ENCODE assay signal across 19 cellular contexts in the genomic region with DNA sequence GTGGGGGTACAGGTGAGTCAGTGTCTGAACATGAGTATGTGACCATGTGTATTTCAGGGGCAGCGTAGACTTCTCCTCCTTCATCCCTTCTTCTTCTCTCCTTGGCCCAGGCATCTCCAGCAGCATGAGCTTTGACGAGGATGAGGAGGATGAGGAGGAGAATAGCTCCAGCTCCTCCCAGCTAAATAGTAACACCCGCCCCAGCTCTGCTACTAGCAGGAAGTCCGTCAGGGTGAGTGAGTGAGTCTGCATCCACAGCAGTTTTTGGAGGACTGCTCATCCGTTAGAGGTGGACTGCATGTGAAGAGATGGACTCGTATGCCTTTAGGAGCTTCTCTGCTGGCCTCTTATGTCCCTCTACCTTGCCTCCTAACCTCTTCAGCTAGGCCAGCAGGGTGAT. TPM values are rescaled to one million over a fixed set of nuclear protein-coding genes. Genes with fewer than 3 reads are reported as not detected.
DNase-seq lines count a peak whose midpoint lies in the region; ATAC-seq and TF ChIP-seq lines count a peak whose summit lies in the region.
"Had no signal": no experiment of that assay in that cellular context is flagged by ENCODE, and none has a peak within 500 bp of the region (broad histone marks: within the 10 kb centered on the region; RNA-seq: fewer than 3 reads in every experiment).

No MANE protein-coding gene starts in this region.

- no peak for TF ChIP-seq CTCF in GM10248 (IDR thresholded peaks at IDR 0.05; ENCODE audit: control extremely low read depth, extremely low read depth, low read depth, missing control alignments)
- TF ChIP-seq CTCF in H9 (conservative IDR thresholded peaks at IDR 0.05) = no peak
- no peak for TF ChIP-seq CTCF in testis (IDR thresholded peaks at IDR 0.05)
- no peak for TF ChIP-seq CTCF in natural killer cell (IDR thresholded peaks at IDR 0.05)

- no peaks in the 10 kb centered on the region for H3K9me3 ChIP-seq in H9 (ENCODE audit: control insufficient read depth, low read depth, low read length)
- H3K9me3 ChIP-seq in testis = no peaks in the 10 kb centered on the region
- H3K9me3 ChIP-seq: BLaER1 treated with 17β-estradiol and CSF1 and Interleukin-3, amounts not matched to agents 10 nM and 100 nM; HAP-1 had no signal

- H3K79me1 ChIP-seq in H9 (ENCODE audit: insufficient read depth, low read depth, low read length, poor library complexity, severe bottlenecking) = no peaks in the 10 kb centered on the region

- H3K23me2 ChIP-seq in H9 (ENCODE audit: insufficient read length, low read depth, low read length, poor library complexity, severe bottlenecking) = no peaks in the 10 kb centered on the region

- H2BK12ac ChIP-seq in H9 (ENCODE audit: insufficient read length, low read depth, low read length) = no peak overlapping the region

- no peak overlapping the region for H3T11ph ChIP-seq in H9 (ENCODE audit: low read length)

- H3K9ac ChIP-seq in H9 (ENCODE audit: extremely low read depth, insufficient read length, low read length) = no peak overlapping the region

- no peak overlapping the region for H3K14ac ChIP-seq in H9 (ENCODE audit: insufficient read depth, low read length)

- no peak overlapping the region for H2AK5ac ChIP-seq in H9 (ENCODE audit: insufficient read length, low read length)

- H2BK120ac ChIP-seq in H9 (ENCODE audit: low read depth, low read length, poor library complexity, severe bottlenecking) = no peak overlapping the region

- POLR2A ChIA-PET in GM10248 (lab: Yijun Ruan, JAX) = no interaction called here

- no peak overlapping the region for H3K18ac ChIP-seq in H9 (ENCODE audit: insufficient read length, low read depth, low read length)

- H2BK20ac ChIP-seq in H9 (ENCODE audit: low read depth, low read length, poor library complexity, severe bottlenecking) = no peak overlapping the region

- no peaks in the 10 kb centered on the region for H3K79me2 ChIP-seq in H9 (ENCODE audit: insufficient read depth, low read length)

- no peak overlapping the region for H4K8ac ChIP-seq in H9 (replicated peaks; ENCODE audit: insufficient read length, low read depth, low read length)

- H2BK5ac ChIP-seq in H9 (ENCODE audit: insufficient read length, low read length) = no peak overlapping the region

- H3K4me1 Mint-ChIP-seq in H9 (peaks cover 0 to 3% of the 10 kb centered on the region in 2 experiments; a peak in 2 of 4 replicates), natural killer cell (no peaks in the 10 kb centered on the region)
- peaks cover 4 to 5% of the 10 kb centered on the region in 2 donors for H3K4me1 Mint-ChIP-seq in stimulated activated naive B cell treated with anti-CD40 and anti-IgM and Interleukin-4, amounts not matched to agents 10 μg/mL and 1 μg/mL and 100 μg/mL, for 72 hours
- H3K4me1 Mint-ChIP-seq: GM23338 had no signal

- H3K27me3 Mint-ChIP-seq in H9 (ENCODE audit: low read depth) = peaks cover 2% of the 10 kb centered on the region
- H3K27me3 Mint-ChIP-seq in stimulated activated naive B cell treated with anti-CD40 and anti-IgM and Interleukin-4, amounts not matched to agents 10 μg/mL and 1 μg/mL and 100 μg/mL, for 72 hours = no peaks in the 10 kb centered on the region
- no peaks in the 10 kb centered on the region for H3K27me3 Mint-ChIP-seq in natural killer cell (ENCODE audit: low read depth in 2 of 2)
- H3K27me3 Mint-ChIP-seq: CD4-positive, alpha-beta T cell had no signal

- no peak overlapping the region for H3K23ac ChIP-seq in H9 (ENCODE audit: insufficient read length, low read depth, low read length)

- H3K27ac ChIP-seq in H9 (ENCODE audit: insufficient read length, low read depth, low read length) = no peak overlapping the region
- H3K27ac ChIP-seq in testis = no peak overlapping the region
- H3K27ac ChIP-seq: BLaER1 treated with 17β-estradiol and CSF1 and Interleukin-3, amounts not matched to agents 10 nM and 100 nM; PC-9 had no signal

- no peak for ATAC-seq in stimulated activated naive B cell treated with anti-CD40 and anti-IgM and Interleukin-4, amounts not matched to agents 10 μg/mL and 1 μg/mL and 100 μg/mL, for 72 hours (replicated peaks)
- no peak for ATAC-seq in natural killer cell
- ATAC-seq: GM23338 had no signal

- no peak overlapping the region for H2BK15ac ChIP-seq in H9 (ENCODE audit: low read depth, low read length)

- no peak overlapping the region for H2AFZ ChIP-seq in H9 (ENCODE audit: low read length)
- H2AFZ ChIP-seq: GM23338, PC-9 had no signal

- no peaks in the 10 kb centered on the region for H4K20me1 ChIP-seq in H9 (ENCODE audit: control insufficient read depth, insufficient read depth, insufficient read length)
- H4K20me1 ChIP-seq: BLaER1 treated with 17β-estradiol and CSF1 and Interleukin-3, amounts not matched to agents 10 nM and 100 nM had no signal

- TF ChIP-seq POLR2A in testis (IDR thresholded peaks at IDR 0.05) = no peak

- no peak overlapping the region for H4K5ac ChIP-seq in H9 (ENCODE audit: insufficient read length, low read depth, low read length)

- H3K4me3 ChIP-seq in testis = no peak overlapping the region
- H3K4me3 ChIP-seq: BLaER1 treated with 17β-estradiol and CSF1 and Interleukin-3, amounts not matched to agents 10 nM and 100 nM; GM23338; HAP-1; PC-9 had no signal

- peak; percentile 13 for DNase-seq in GM10248 (ENCODE audit: extremely low spot score)
- peak; percentile 12 for DNase-seq in H9
- DNase-seq in mesenteric fat pad (ENCODE audit: low spot score) = peak; percentile 35
- peak; percentile 8 for DNase-seq in testis
- DNase-seq in stimulated activated naive B cell treated with anti-CD40 and anti-IgM and Interleukin-4, amounts not matched to agents 10 μg/mL and 1 μg/mL and 100 μg/mL, for 72 hours = no peak
- DNase-seq in NCI-H774 (lab: John Stamatoyannopoulos, UW) = no peak
- no peak for DNase-seq in natural killer cell
- DNase-seq: CD4-positive, alpha-beta T cell; IMR-90; KG1; MM.1S; NCI-H2029; NCI-H446; NCI-H524 treated with DMSO at 0.1 percent for 48 hours; PC-9; Right ventricle myocardium superior had no signal

- intact Hi-C loops in testis (cut with DNase I; ENCODE audit: low total_unique reads) (loop anchor here (10.0 kb wide), 1 partner anchor 82 kb away; no protein-coding TSS in a partner anchor), natural killer cell (cut with micrococcal nuclease) (no loop called here)

- H3K56ac ChIP-seq in H9 (ENCODE audit: insufficient read length, low read depth, low read length) = no peak overlapping the region

- no peaks in the 10 kb centered on the region for H3K27me3 ChIP-seq in H9 (ENCODE audit: insufficient read depth, low read length)
- no peaks in the 10 kb centered on the region for H3K27me3 ChIP-seq in testis
- H3K27me3 ChIP-seq: BLaER1 treated with 17β-estradiol and CSF1 and Interleukin-3, amounts not matched to agents 10 nM and 100 nM had no signal

- H3K4me2 ChIP-seq in H9 (ENCODE audit: insufficient read depth, insufficient read length, low read length) = no peak overlapping the region
- H3K4me2 ChIP-seq: GM23338, PC-9 had no signal

- no peak overlapping the region for H3K4ac ChIP-seq in H9 (ENCODE audit: low read depth, low read length)

- no peak overlapping the region for H4K91ac ChIP-seq in H9 (ENCODE audit: insufficient read length, low read depth, low read length)

- H3K36me3 ChIP-seq in testis (ENCODE audit: low read depth, missing control alignments) = no peaks in the 10 kb centered on the region

- H3K9me3 Mint-ChIP-seq in H9 (peaks cover 0 to 2% of the 10 kb centered on the region in 2 experiments; a peak in 1 of 5 replicates), natural killer cell (no peaks in the 10 kb centered on the region)
- H3K9me3 Mint-ChIP-seq in stimulated activated naive B cell treated with anti-CD40 and anti-IgM and Interleukin-4, amounts not matched to agents 10 μg/mL and 1 μg/mL and 100 μg/mL, for 72 hours = no peaks in the 10 kb centered on the region
- H3K9me3 Mint-ChIP-seq: CD4-positive, alpha-beta T cell; GM23338 had no signal

- H3K36me3 Mint-ChIP-seq in H9 (ENCODE audit: insufficient read depth in 1 of 3, low read depth in 3 of 3) (peaks cover 18 to 46% (median 37%) of the 10 kb centered on the region in 3 experiments; a peak in 6 of 7 replicates), natural killer cell (no peaks in the 10 kb centered on the region)
- peaks cover 0 to 1% of the 10 kb centered on the region in 2 donors for H3K36me3 Mint-ChIP-seq in stimulated activated naive B cell treated with anti-CD40 and anti-IgM and Interleukin-4, amounts not matched to agents 10 μg/mL and 1 μg/mL and 100 μg/mL, for 72 hours

- no peak overlapping the region for H3K4me3 Mint-ChIP-seq in H9
- H3K4me3 Mint-ChIP-seq in stimulated activated naive B cell treated with anti-CD40 and anti-IgM and Interleukin-4, amounts not matched to agents 10 μg/mL and 1 μg/mL and 100 μg/mL, for 72 hours = no peak overlapping the region
- no peak overlapping the region for H3K4me3 Mint-ChIP-seq in natural killer cell
- H3K4me3 Mint-ChIP-seq: CD4-positive, alpha-beta T cell; GM23338 had no signal

- no CpG with 5 or more reads among the region's 6 CpGs for WGBS in H9 (ENCODE audit: extremely low coverage, insufficient read length, low lambda C conversion rate)
- WGBS in testis, 2 donors = 73 to 76% methylated on average over 6 of the region's 6 CpGs

- H3K4me1 ChIP-seq in H9 (ENCODE audit: insufficient read depth, low read length) (no peaks in the 10 kb centered on the region), testis (peaks cover 7% of the 10 kb centered on the region)
- H3K4me1 ChIP-seq: HAP-1 had no signal

- CTCF ChIA-PET in GM10248 (lab: Yijun Ruan, JAX) = interaction anchor here (1.3 to 19.1 kb wide), 7 partner anchors 7 to 90 kb away, joined by 3 to 408 read pairs (median 7); no protein-coding TSS in a partner anchor

- H3K27ac Mint-ChIP-seq in H9 (no peak overlapping the region), natural killer cell (no peak overlapping the region)
- H3K27ac Mint-ChIP-seq in stimulated activated naive B cell treated with anti-CD40 and anti-IgM and Interleukin-4, amounts not matched to agents 10 μg/mL and 1 μg/mL and 100 μg/mL, for 72 hours = no peak overlapping the region
- H3K27ac Mint-ChIP-seq: CD4-positive, alpha-beta T cell; GM23338 had no signal

RNA-seq across cellular contexts. Expression of a gene that starts 15.6 kb away (rescaled TPM):
- total RNA-seq in H9 (2021) (14.8 and 14.9 TPM in 2 replicates), mesenteric fat pad (5.9 TPM), testis (10 to 100 TPM; 15.6 to 16.5 TPM), natural killer cell (not detected)
- polyA plus RNA-seq in testis (ENCODE audit: insufficient read depth, low read depth, low replicate concordance) = 8.9 TPM
- total RNA-seq: PC-9 had no signal

Comparison
In these comparisons a context has a peak if more than half of its experiments do, and no peak if none do; other contexts are left out.
1. DNase-seq: peak in GM10248 (single experiment), H9 (single experiment), mesenteric fat pad (single experiment) and testis (single experiment); none in stimulated activated naive B cell treated with anti-CD40 and anti-IgM and Interleukin-4, amounts not matched to agents 10 μg/mL and 1 μg/mL and 100 μg/mL, for 72 hours (single experiment), NCI-H774 (single experiment) and natural killer cell (single experiment).